Comparison of ENCODE assay signal across 18 cellular contexts in genomic region chr5:66142417-66142816, GRCh38. TPM values are rescaled to one million over a fixed set of nuclear protein-coding genes. Genes with fewer than 3 reads are reported as not detected.
DNase-seq lines count a peak whose midpoint lies in the region; ATAC-seq and TF ChIP-seq lines count a peak whose summit lies in the region.
"Had no signal": no experiment of that assay in that cellular context is flagged by ENCODE, and none has a peak within 500 bp of the region (broad histone marks: within the 10 kb centered on the region; RNA-seq: fewer than 3 reads in every experiment).

No MANE protein-coding gene starts in this region.

- CTCF ChIA-PET in PC-9 (lab: Charles Lee), result interaction anchor here (0.7 kb wide), 1 partner anchor 662 kb away, joined by 3 read pairs; no protein-coding TSS in a partner anchor

- peaks cover 24% of the 10 kb centered on the region for H3K4me1 ChIP-seq in PC-9 (replicated peaks; ENCODE audit: insufficient read depth)

- 0 out of 2 replicates have a peak, but pooled peaks cover 3% of the 10 kb centered on the region for H3K36me3 ChIP-seq in PC-9 (ENCODE audit: low read depth)
- H3K36me3 ChIP-seq: suprapubic skin, vagina had no signal

- peaks cover 16% of the 10 kb centered on the region for H4K20me1 ChIP-seq in PC-9 (ENCODE audit: insufficient read depth)

- POLR2A ChIA-PET in PC-9 (lab: Charles Lee; ENCODE audit: unreplicated experiment), result no interaction called here

- H3K27me3 Mint-ChIP-seq in activated naive CD4-positive, alpha-beta T cell treated with anti-CD3 and anti-CD28 coated beads, Interleukin-2, amount 50 U/mL, for 24 hours, result no peaks in the 10 kb centered on the region
- H3K27me3 Mint-ChIP-seq in endothelial cell (ENCODE audit: unreplicated experiment), result peaks cover 8% of the 10 kb centered on the region
- no peaks in the 10 kb centered on the region for H3K27me3 Mint-ChIP-seq in stimulated activated naive CD8-positive, alpha-beta T cell treated with anti-CD3 and anti-CD28 coated beads, Interleukin-15, amount 100 ng/mL, for 72 hours

- peaks cover 24% of the 10 kb centered on the region; the same call in 1 of the 2 replicates for H3F3A ChIP-seq in PC-9 (ENCODE audit: insufficient read depth, low read depth)

- no peaks in the 10 kb centered on the region for H3K9me3 ChIP-seq in PC-9 (ENCODE audit: insufficient read depth, low read depth)
- H3K9me3 ChIP-seq: suprapubic skin, vagina had no signal

- H3K36me3 Mint-ChIP-seq in activated naive CD4-positive, alpha-beta T cell treated with anti-CD3 and anti-CD28 coated beads, Interleukin-2, amount 50 U/mL, for 24 hours, result peaks cover 2% of the 10 kb centered on the region
- peaks cover 6 to 17% of the 10 kb centered on the region in 2 donors for H3K36me3 Mint-ChIP-seq in activated naive CD4-positive, alpha-beta T cell treated with anti-CD3 and anti-CD28 coated beads, Interleukin-2, amount 50 U/mL, for 72 hours
- no peaks in the 10 kb centered on the region for H3K36me3 Mint-ChIP-seq in endothelial cell (ENCODE audit: low read depth, unreplicated experiment)

- no peaks in the 10 kb centered on the region for H3K9me3 Mint-ChIP-seq in activated naive CD4-positive, alpha-beta T cell treated with anti-CD3 and anti-CD28 coated beads, Interleukin-2, amount 50 U/mL, for 24 hours
- no peaks in the 10 kb centered on the region for H3K9me3 Mint-ChIP-seq in activated naive CD4-positive, alpha-beta T cell treated with anti-CD3 and anti-CD28 coated beads, Interleukin-2, amount 50 U/mL, for 72 hours
- H3K9me3 Mint-ChIP-seq in endothelial cell (ENCODE audit: unreplicated experiment), result no peaks in the 10 kb centered on the region
- H3K9me3 Mint-ChIP-seq in stimulated activated naive CD8-positive, alpha-beta T cell treated with anti-CD3 and anti-CD28 coated beads, Interleukin-15, amount 100 ng/mL, for 72 hours, result no peaks in the 10 kb centered on the region

- peak overlapping the region; percentile 89; the same call in 1 of the 2 replicates for H2AFZ ChIP-seq in PC-9

- H3K9me2 ChIP-seq in PC-9 (ENCODE audit: insufficient read depth), result no peaks in the 10 kb centered on the region

- DNase-seq in activated naive CD4-positive, alpha-beta T cell treated with anti-CD3 and anti-CD28 coated beads, Interleukin-2, amount 50 U/mL, for 72 hours (ENCODE audit: low spot score in 2 of 2), result no peak
- DNase-seq in PC-9 (no peak), endothelial cell (ENCODE audit: low spot score) (no peak), EL (no peak), mesenteric fat pad (ENCODE audit: low spot score) (no peak)
- DNase-seq in stimulated activated naive CD8-positive, alpha-beta T cell treated with anti-CD3 and anti-CD28 coated beads, Interleukin-15, amount 100 ng/mL, for 72 hours, result no peak
- DNase-seq: activated T-cell treated with anti-CD3 and anti-CD28 coated beads, Interleukin-2, amount 50 U/mL, for 48 hours; hippocampal formation; kidney; NCI-H1092 treated with DMSO at 0.1 percent for 48 hours; NCI-H2081; NCI-H446; stimulated activated CD4-positive, alpha-beta T cell treated with anti-CD3 and anti-CD28 coated beads, Interleukin-12 subunit alpha, Interleukin-12 subunit beta, amount 100 ng/mL, for 4 hours had no signal

- ATAC-seq in activated naive CD4-positive, alpha-beta T cell treated with anti-CD3 and anti-CD28 coated beads, Interleukin-2, amount 50 U/mL, for 72 hours, result no peak
- ATAC-seq in stimulated activated naive CD8-positive, alpha-beta T cell treated with anti-CD3 and anti-CD28 coated beads, Interleukin-15, amount 100 ng/mL, for 72 hours, result no peak
- ATAC-seq in HG03045 (IDR thresholded peaks at IDR 0.05; ENCODE audit: unreplicated experiment), result no peak
- ATAC-seq: SK-N-SH treated with all-trans-retinoic acid at 6 μM for 48 hours had no signal

- no peak overlapping the region for H3K27ac ChIP-seq in PC-9
- H3K27ac ChIP-seq: suprapubic skin, vagina had no signal

- H3K79me2 ChIP-seq in PC-9 (ENCODE audit: low read depth), result peaks cover 30% of the 10 kb centered on the region

- H3K27me3 ChIP-seq in PC-9 (ENCODE audit: insufficient read depth, low read depth), result no peaks in the 10 kb centered on the region
- H3K27me3 ChIP-seq: suprapubic skin, vagina had no signal

- peaks cover 44% of the 10 kb centered on the region for H3K4me1 Mint-ChIP-seq in activated naive CD4-positive, alpha-beta T cell treated with anti-CD3 and anti-CD28 coated beads, Interleukin-2, amount 50 U/mL, for 24 hours
- peaks cover 14% of the 10 kb centered on the region for H3K4me1 Mint-ChIP-seq in endothelial cell (ENCODE audit: unreplicated experiment)
- H3K4me1 Mint-ChIP-seq in stimulated activated naive CD8-positive, alpha-beta T cell treated with anti-CD3 and anti-CD28 coated beads, Interleukin-15, amount 100 ng/mL, for 72 hours, result peaks cover 40% of the 10 kb centered on the region

- BruUV-seq in PC-9 (replicated peaks; lab: Mats Ljungman, UMichigan), result no TSS peak

- no peak overlapping the region for H3K4me3 ChIP-seq in PC-9
- H3K4me3 ChIP-seq: vagina had no signal

- H3K27ac Mint-ChIP-seq in activated naive CD4-positive, alpha-beta T cell treated with anti-CD3 and anti-CD28 coated beads, Interleukin-2, amount 50 U/mL, for 24 hours, result peak overlapping the region; percentile 89
- H3K27ac Mint-ChIP-seq in activated naive CD4-positive, alpha-beta T cell treated with anti-CD3 and anti-CD28 coated beads, Interleukin-2, amount 50 U/mL, for 72 hours, result no peak overlapping the region
- peak overlapping the region; percentile 18 for H3K27ac Mint-ChIP-seq in endothelial cell (ENCODE audit: unreplicated experiment)
- H3K27ac Mint-ChIP-seq in stimulated activated naive CD8-positive, alpha-beta T cell treated with anti-CD3 and anti-CD28 coated beads, Interleukin-15, amount 100 ng/mL, for 72 hours, result peak overlapping the region; percentile 1 to 28

- intact Hi-C loops in PC-9 (cut with micrococcal nuclease; ENCODE audit: unreplicated experiment), result loop anchor here (5.0 kb wide), 2 partner anchors 40 to 330 kb away; no protein-coding TSS in a partner anchor

- TF ChIP-seq CTCF in PC-9 (conservative IDR thresholded peaks at IDR 0.05) (no peak), endothelial cell (IDR thresholded peaks at IDR 0.05; ENCODE audit: unreplicated experiment) (no peak)

- H3K4me2 ChIP-seq in PC-9, result no peak overlapping the region; the same call in 1 of the 2 replicates

- H3K4me3 Mint-ChIP-seq in activated naive CD4-positive, alpha-beta T cell treated with anti-CD3 and anti-CD28 coated beads, Interleukin-2, amount 50 U/mL, for 24 hours, result peak overlapping the region; percentile 41
- no peak overlapping the region for H3K4me3 Mint-ChIP-seq in endothelial cell (ENCODE audit: unreplicated experiment)
- H3K4me3 Mint-ChIP-seq in stimulated activated naive CD8-positive, alpha-beta T cell treated with anti-CD3 and anti-CD28 coated beads, Interleukin-15, amount 100 ng/mL, for 72 hours, result peak overlapping the region; percentile 52 to 62

RNA-seq across cellular contexts. Expression of gene SREK1, which starts 1.7 kb away (rescaled TPM):
- total RNA-seq in activated naive CD4-positive, alpha-beta T cell treated with anti-CD3 and anti-CD28 coated beads, Interleukin-2, amount 50 U/mL, for 72 hours, result 10 to 100 TPM; 76.2 to 80.3 TPM
- 73.8 and 82.8 TPM in 2 replicates for total RNA-seq in PC-9 (2021)
- 68.2 TPM for total RNA-seq in endothelial cell (ENCODE audit: unreplicated experiment)
- 51.7 TPM for total RNA-seq in mesenteric fat pad

Comparison
In these comparisons a context has a peak if more than half of its experiments do, and no peak if none do; other contexts are left out.
1. H3K27ac Mint-ChIP-seq: peak in activated naive CD4-positive, alpha-beta T cell treated with anti-CD3 and anti-CD28 coated beads, Interleukin-2, amount 50 U/mL, for 24 hours (single experiment), endothelial cell (single experiment) and stimulated activated naive CD8-positive, alpha-beta T cell treated with anti-CD3 and anti-CD28 coated beads, Interleukin-15, amount 100 ng/mL, for 72 hours (2 of 2); none in activated naive CD4-positive, alpha-beta T cell treated with anti-CD3 and anti-CD28 coated beads, Interleukin-2, amount 50 U/mL, for 72 hours (0 of 2).